16 cellular contexts compared by ENCODE assay signal in genomic region chr13:26442541-26442940, GRCh38.
DNase-seq lines count a peak whose midpoint lies in the region; ATAC-seq, FAIRE-seq and TF ChIP-seq lines count a peak whose summit lies in the region.
"Had no signal": no experiment of that assay in that cellular context is flagged by ENCODE, and none has a peak within 500 bp of the region (broad histone marks: within the 10 kb centered on the region; RNA-seq: fewer than 3 reads in every experiment).

No MANE protein-coding gene starts in this region.

- H3K36me3 ChIP-seq in mucosa of descending colon (ENCODE audit: low read depth): no peaks in the 10 kb centered on the region
- H3K36me3 ChIP-seq in uterus: no peaks in the 10 kb centered on the region
- H3K36me3 ChIP-seq in kidney (ENCODE audit: control insufficient read depth in 1 of 2, insufficient read depth in 2 of 2, low read length in 2 of 2): no peaks in the 10 kb centered on the region

- H3K4me3 ChIP-seq in fibroblast of pulmonary artery (replicated peaks; ENCODE audit: low read depth, low read length): no peak overlapping the region
- no peak overlapping the region for H3K4me3 ChIP-seq in mucosa of descending colon
- no peak overlapping the region for H3K4me3 ChIP-seq in uterus
- H3K4me3 ChIP-seq in kidney (ENCODE audit: low read length in 2 of 2): no peak overlapping the region

- H3K27ac ChIP-seq in uterus (peak overlapping the region; percentile 80 to 83), kidney (ENCODE audit: low read depth in 2 of 2, low read length in 2 of 2) (no peak overlapping the region)
- H3K27ac ChIP-seq: HL-60 had no signal

- no peaks in the 10 kb centered on the region for H3K27me3 ChIP-seq in uterus

- peak; percentile 43 for DNase-seq in LHCN-M2 (ENCODE audit: low read depth)
- peak; percentile 22 for DNase-seq in fibroblast of pulmonary artery (ENCODE audit: low read depth)
- DNase-seq in mucosa of descending colon: no peak
- no peak for DNase-seq in uterus
- DNase-seq in kidney: no peak
- no peak for DNase-seq in NCI-H2171 (lab: John Stamatoyannopoulos, UW)
- DNase-seq: activated CD8-positive, alpha-beta T cell treated with anti-CD3 and anti-CD28 coated beads for 36 hours; GOT3; Kasumi-1; mammary epithelial cell; NCI-H187 treated with DMSO at 0.1 percent for 48 hours; NCI-H82; posterior cingulate gyrus; stimulated activated CD4-positive, alpha-beta T cell treated with anti-CD3 and anti-CD28 coated beads, Interleukin-1b, Interleukin-23, amount 100 ng/mL, for 48 hours had no signal

- intact Hi-C loops in mucosa of descending colon (cut with DNase I, micrococcal nuclease): no loop called here
- intact Hi-C loops in uterus (cut with DNase I; ENCODE audit: low total_unique reads): no loop called here
- intact Hi-C loops in kidney (cut with DNase I): no loop called here

- no peak overlapping the region for H3K9ac ChIP-seq in kidney (ENCODE audit: low read length in 2 of 2)

- ATAC-seq in mucosa of descending colon: peak; percentile 34
- no peak for ATAC-seq in HG02763 (IDR thresholded peaks at IDR 0.05; ENCODE audit: unreplicated experiment)
- ATAC-seq: activated CD8-positive, alpha-beta T cell treated with anti-CD3 and anti-CD28 coated beads for 36 hours had no signal

- no peak for TF ChIP-seq POLR2A in uterus (IDR thresholded peaks at IDR 0.05)

- TF ChIP-seq CTCF in fibroblast of pulmonary artery (IDR thresholded peaks at IDR 0.05; ENCODE audit: low read length, missing control alignments) (no peak), mucosa of descending colon (IDR thresholded peaks at IDR 0.05) (no peak), uterus (IDR thresholded peaks at IDR 0.05) (no peak), kidney (IDR thresholded peaks at IDR 0.05; ENCODE audit: borderline replicate concordance, extremely low read depth, insufficient read depth) (no peak)

- FAIRE-seq in kidney (lab: Jason Lieb, UNC): no peak

- peaks cover 9% of the 10 kb centered on the region for H3K9me3 ChIP-seq in mucosa of descending colon
- H3K9me3 ChIP-seq in uterus: no peaks in the 10 kb centered on the region
- peaks cover 0 to 8% of the 10 kb centered on the region in 2 donors for H3K9me3 ChIP-seq in kidney (ENCODE audit: control insufficient read depth in 1 of 2, low read length in 2 of 2)

- no peaks in the 10 kb centered on the region for H3K4me1 ChIP-seq in mucosa of descending colon (ENCODE audit: low read depth)
- no peaks in the 10 kb centered on the region for H3K4me1 ChIP-seq in uterus
- H3K4me1 ChIP-seq in kidney (ENCODE audit: control insufficient read depth in 1 of 2, insufficient read depth in 1 of 2, low read depth in 1 of 2, low read length in 2 of 2): no peaks in the 10 kb centered on the region

Comparison
In these comparisons a context has a peak if more than half of its experiments do, and no peak if none do; other contexts are left out.
1. DNase-seq: peak in LHCN-M2 (single experiment) and fibroblast of pulmonary artery (single experiment); none in mucosa of descending colon (0 of 3), uterus (0 of 2), kidney (single experiment) and NCI-H2171 (single experiment).
2. H3K27ac ChIP-seq: peak in uterus (2 of 2); none in kidney (0 of 2).